9 cellular contexts compared by ENCODE assay signal in genomic region chr19:9586764-9587163, GRCh38.
DNase-seq lines count a peak whose midpoint lies in the region; ATAC-seq lines count a peak whose summit lies in the region.
"Had no signal": no experiment of that assay in that cellular context is flagged by ENCODE, and none has a peak within 500 bp of the region (broad histone marks: within the 10 kb centered on the region; RNA-seq: fewer than 3 reads in every experiment).

No MANE protein-coding gene starts in this region.

- peak; percentile 73 for DNase-seq in NCI-H510A treated with DMSO at 0.1 percent for 48 hours (lab: John Stamatoyannopoulos, UW)
- DNase-seq in NCI-H510A (lab: John Stamatoyannopoulos, UW): no peak
- peak; percentile 20 for DNase-seq in NCI-H2227 treated with DMSO at 0.1 percent for 48 hours (lab: John Stamatoyannopoulos, UW)
- peak in 48 of 61 donors; percentile 0 to 74 (median 11) for DNase-seq in caudate nucleus (lab: John Stamatoyannopoulos, UW)
- DNase-seq in left kidney (ENCODE audit: low read depth, low spot score): peak; percentile 89
- DNase-seq in stimulated activated CD4-positive, alpha-beta T cell treated with anti-CD3 and anti-CD28 coated beads, Interleukin-4, amount 100 ng/mL, for 48 hours (ENCODE audit: low read depth in 2 of 2): peak; percentile 62 to 71

- peak; percentile 37 to 53 for ATAC-seq in activated CD4-positive, CD25-positive, alpha-beta regulatory T cell treated with anti-CD3 and anti-CD28 coated beads, Interleukin-2, amount 50 U/mL, for 24 hours
- ATAC-seq in HG03378 (IDR thresholded peaks at IDR 0.05; ENCODE audit: unreplicated experiment): no peak

- H3K27ac ChIP-seq in caudate nucleus (ENCODE audit: low read depth, low read length): no peak overlapping the region
- H3K27ac ChIP-seq: BLaER1 had no signal
